In the genomic region with DNA sequence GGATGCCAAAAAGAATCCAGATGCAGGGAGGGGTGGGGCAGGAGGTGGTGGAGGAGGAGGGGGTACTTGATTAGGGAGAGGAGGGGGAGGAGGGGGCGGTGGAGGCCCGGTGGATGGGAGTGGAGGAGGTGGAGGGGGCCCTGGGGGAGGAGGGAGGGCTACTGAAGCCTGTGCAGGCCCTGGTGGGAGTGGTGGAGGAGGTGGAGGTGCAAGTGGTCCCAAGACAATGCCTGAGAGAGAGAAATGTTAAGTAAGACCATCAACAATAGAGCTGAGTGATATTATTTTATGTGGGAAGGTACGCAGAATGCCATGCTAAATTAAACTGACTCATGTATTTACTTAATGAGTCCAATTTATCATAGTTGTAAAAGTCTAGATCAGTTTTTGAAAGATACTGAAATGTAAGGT, we compare ENCODE assay signal across 1 cellular context.
TF ChIP-seq lines count a peak whose summit lies in the region.

No MANE protein-coding gene starts in this region.

TF ChIP-seq in HEK293, 187 proteins besides CTCF, POLR2A, EP300 and RAD21 (continued from another document and continues in another):
- TF ChIP-seq ZNF112 (tag by site-specific recombination; IDR thresholded peaks at IDR 0.05) (no peak), GLI2 (tag by site-specific recombination; IDR thresholded peaks at IDR 0.05; ENCODE audit: borderline replicate concordance, low read depth) (0 out of 2 replicates have a peak, but pooled peaks have one; percentile 22), ZFP69B (tag by site-specific recombination; IDR thresholded peaks at IDR 0.05) (no peak), ZNF660 (tag by site-specific recombination; IDR thresholded peaks at IDR 0.05) (no peak), ZNF2 (tag by site-specific recombination; IDR thresholded peaks at IDR 0.05) (no peak), ZFP37 (tag by site-specific recombination; IDR thresholded peaks at IDR 0.05) (no peak), SALL2 (tag by site-specific recombination; IDR thresholded peaks at IDR 0.05; ENCODE audit: borderline replicate concordance) (no peak), ZNF398 (tag by site-specific recombination; IDR thresholded peaks at IDR 0.05) (0 out of 2 replicates have a peak, but pooled peaks have one; percentile 26), ZNF433 (tag by site-specific recombination; IDR thresholded peaks at IDR 0.05; ENCODE audit: low read depth) (no peak), SP7 (tag by site-specific recombination; IDR thresholded peaks at IDR 0.05) (no peak), ZNF629 (tag by site-specific recombination; IDR thresholded peaks at IDR 0.05) (0 out of 2 replicates have a peak, but pooled peaks have one; percentile 23), SP2 (tag by site-specific recombination; IDR thresholded peaks at IDR 0.05) (no peak), EGR2 (tag by site-specific recombination; IDR thresholded peaks at IDR 0.05; ENCODE audit: low read depth) (peak; percentile 87), ZNF473 (tag by site-specific recombination; IDR thresholded peaks at IDR 0.05) (no peak), ZFP41 (tag by site-specific recombination; IDR thresholded peaks at IDR 0.05; ENCODE audit: borderline replicate concordance) (no peak), ZSCAN5A (tag by site-specific recombination; IDR thresholded peaks at IDR 0.05) (no peak), ZNF157 (tag by site-specific recombination; IDR thresholded peaks at IDR 0.05) (no peak), ZNF692 (tag by site-specific recombination; IDR thresholded peaks at IDR 0.05) (0 out of 2 replicates have a peak, but pooled peaks have one; percentile 15), ZNF830 (tag by site-specific recombination; IDR thresholded peaks at IDR 0.05; ENCODE audit: low read depth) (no peak), ZNF394 (tag by site-specific recombination; IDR thresholded peaks at IDR 0.05; ENCODE audit: borderline replicate concordance) (no peak), ZBTB21 (tag by site-specific recombination; IDR thresholded peaks at IDR 0.05) (no peak), ZNF26 (tag by site-specific recombination; IDR thresholded peaks at IDR 0.05) (no peak), GLIS2 (tag by site-specific recombination; IDR thresholded peaks at IDR 0.05) (no peak), ZNF501 (tag by site-specific recombination; IDR thresholded peaks at IDR 0.05) (no peak), ZNF274 (IDR thresholded peaks at IDR 0.05; ENCODE audit: low read length) (no peak), ZNF274 (tag by site-specific recombination; IDR thresholded peaks at IDR 0.05; ENCODE audit: borderline replicate concordance) (no peak), ZIC2 (tag by site-specific recombination; IDR thresholded peaks at IDR 0.05) (no peak), ZNF223 (tag by site-specific recombination; IDR thresholded peaks at IDR 0.05) (no peak), ZNF529 (tag by site-specific recombination; IDR thresholded peaks at IDR 0.05; ENCODE audit: insufficient replicate concordance) (no peak), ZEB2 (tag by site-specific recombination; IDR thresholded peaks at IDR 0.05) (0 out of 2 replicates have a peak, but pooled peaks have one; percentile 13), ZNF175 (tag by site-specific recombination; IDR thresholded peaks at IDR 0.05) (no peak), ZNF416 (tag by site-specific recombination; IDR thresholded peaks at IDR 0.05) (no peak), REPIN1 (tag by site-specific recombination; IDR thresholded peaks at IDR 0.05; ENCODE audit: low read depth) (no peak), ZNF311 (tag by site-specific recombination; IDR thresholded peaks at IDR 0.05; ENCODE audit: borderline replicate concordance) (no peak), KLF16 (tag by site-specific recombination; IDR thresholded peaks at IDR 0.05) (no peak), WT1 (tag by site-specific recombination; IDR thresholded peaks at IDR 0.05) (no peak), ZNF121 (tag by site-specific recombination; IDR thresholded peaks at IDR 0.05) (no peak), ZNF510 (tag by site-specific recombination; IDR thresholded peaks at IDR 0.05; ENCODE audit: insufficient replicate concordance) (no peak), ZFHX2 (tag by site-specific recombination; conservative IDR thresholded peaks at IDR 0.05) (peak; percentile 91), ZNF335 (tag by site-specific recombination; conservative IDR thresholded peaks at IDR 0.05) (peak; percentile 58), ZNF148 (tag by site-specific recombination; IDR thresholded peaks at IDR 0.05; ENCODE audit: borderline replicate concordance) (no peak), ZNF621 (tag by site-specific recombination; IDR thresholded peaks at IDR 0.05) (no peak), ZBTB8A (tag by site-specific recombination; IDR thresholded peaks at IDR 0.05) (0 out of 2 replicates have a peak, but pooled peaks have one; percentile 21)
- TF ChIP-seq, protein P1, sequence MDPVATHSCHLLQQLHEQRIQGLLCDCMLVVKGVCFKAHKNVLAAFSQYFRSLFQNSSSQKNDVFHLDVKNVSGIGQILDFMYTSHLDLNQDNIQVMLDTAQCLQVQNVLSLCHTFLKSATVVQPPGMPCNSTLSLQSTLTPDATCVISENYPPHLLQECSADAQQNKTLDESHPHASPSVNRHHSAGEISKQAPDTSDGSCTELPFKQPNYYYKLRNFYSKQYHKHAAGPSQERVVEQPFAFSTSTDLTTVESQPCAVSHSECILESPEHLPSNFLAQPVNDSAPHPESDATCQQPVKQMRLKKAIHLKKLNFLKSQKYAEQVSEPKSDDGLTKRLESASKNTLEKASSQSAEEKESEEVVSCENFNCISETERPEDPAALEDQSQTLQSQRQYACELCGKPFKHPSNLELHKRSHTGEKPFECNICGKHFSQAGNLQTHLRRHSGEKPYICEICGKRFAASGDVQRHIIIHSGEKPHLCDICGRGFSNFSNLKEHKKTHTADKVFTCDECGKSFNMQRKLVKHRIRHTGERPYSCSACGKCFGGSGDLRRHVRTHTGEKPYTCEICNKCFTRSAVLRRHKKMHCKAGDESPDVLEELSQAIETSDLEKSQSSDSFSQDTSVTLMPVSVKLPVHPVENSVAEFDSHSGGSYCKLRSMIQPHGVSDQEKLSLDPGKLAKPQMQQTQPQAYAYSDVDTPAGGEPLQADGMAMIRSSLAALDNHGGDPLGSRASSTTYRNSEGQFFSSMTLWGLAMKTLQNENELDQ (tag by site-specific recombination; IDR thresholded peaks at IDR 0.05; ENCODE audit: low read depth): no peak
- TF ChIP-seq, protein P2, sequence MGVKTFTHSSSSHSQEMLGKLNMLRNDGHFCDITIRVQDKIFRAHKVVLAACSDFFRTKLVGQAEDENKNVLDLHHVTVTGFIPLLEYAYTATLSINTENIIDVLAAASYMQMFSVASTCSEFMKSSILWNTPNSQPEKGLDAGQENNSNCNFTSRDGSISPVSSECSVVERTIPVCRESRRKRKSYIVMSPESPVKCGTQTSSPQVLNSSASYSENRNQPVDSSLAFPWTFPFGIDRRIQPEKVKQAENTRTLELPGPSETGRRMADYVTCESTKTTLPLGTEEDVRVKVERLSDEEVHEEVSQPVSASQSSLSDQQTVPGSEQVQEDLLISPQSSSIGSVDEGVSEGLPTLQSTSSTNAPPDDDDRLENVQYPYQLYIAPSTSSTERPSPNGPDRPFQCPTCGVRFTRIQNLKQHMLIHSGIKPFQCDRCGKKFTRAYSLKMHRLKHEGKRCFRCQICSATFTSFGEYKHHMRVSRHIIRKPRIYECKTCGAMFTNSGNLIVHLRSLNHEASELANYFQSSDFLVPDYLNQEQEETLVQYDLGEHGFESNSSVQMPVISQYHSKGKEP (tag by site-specific recombination; IDR thresholded peaks at IDR 0.05): no peak
- TF ChIP-seq, protein P3, sequence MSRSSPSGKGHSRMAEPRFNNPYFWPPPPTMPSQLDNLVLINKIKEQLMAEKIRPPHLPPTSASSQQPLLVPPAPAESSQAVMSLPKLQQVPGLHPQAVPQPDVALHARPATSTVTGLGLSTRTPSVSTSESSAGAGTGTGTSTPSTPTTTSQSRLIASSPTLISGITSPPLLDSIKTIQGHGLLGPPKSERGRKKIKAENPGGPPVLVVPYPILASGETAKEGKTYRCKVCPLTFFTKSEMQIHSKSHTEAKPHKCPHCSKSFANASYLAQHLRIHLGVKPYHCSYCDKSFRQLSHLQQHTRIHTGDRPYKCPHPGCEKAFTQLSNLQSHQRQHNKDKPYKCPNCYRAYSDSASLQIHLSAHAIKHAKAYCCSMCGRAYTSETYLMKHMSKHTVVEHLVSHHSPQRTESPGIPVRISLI (tag by site-specific recombination; IDR thresholded peaks at IDR 0.05): no peak; the same call in 1 of the 2 replicates
- TF ChIP-seq, protein P4, sequence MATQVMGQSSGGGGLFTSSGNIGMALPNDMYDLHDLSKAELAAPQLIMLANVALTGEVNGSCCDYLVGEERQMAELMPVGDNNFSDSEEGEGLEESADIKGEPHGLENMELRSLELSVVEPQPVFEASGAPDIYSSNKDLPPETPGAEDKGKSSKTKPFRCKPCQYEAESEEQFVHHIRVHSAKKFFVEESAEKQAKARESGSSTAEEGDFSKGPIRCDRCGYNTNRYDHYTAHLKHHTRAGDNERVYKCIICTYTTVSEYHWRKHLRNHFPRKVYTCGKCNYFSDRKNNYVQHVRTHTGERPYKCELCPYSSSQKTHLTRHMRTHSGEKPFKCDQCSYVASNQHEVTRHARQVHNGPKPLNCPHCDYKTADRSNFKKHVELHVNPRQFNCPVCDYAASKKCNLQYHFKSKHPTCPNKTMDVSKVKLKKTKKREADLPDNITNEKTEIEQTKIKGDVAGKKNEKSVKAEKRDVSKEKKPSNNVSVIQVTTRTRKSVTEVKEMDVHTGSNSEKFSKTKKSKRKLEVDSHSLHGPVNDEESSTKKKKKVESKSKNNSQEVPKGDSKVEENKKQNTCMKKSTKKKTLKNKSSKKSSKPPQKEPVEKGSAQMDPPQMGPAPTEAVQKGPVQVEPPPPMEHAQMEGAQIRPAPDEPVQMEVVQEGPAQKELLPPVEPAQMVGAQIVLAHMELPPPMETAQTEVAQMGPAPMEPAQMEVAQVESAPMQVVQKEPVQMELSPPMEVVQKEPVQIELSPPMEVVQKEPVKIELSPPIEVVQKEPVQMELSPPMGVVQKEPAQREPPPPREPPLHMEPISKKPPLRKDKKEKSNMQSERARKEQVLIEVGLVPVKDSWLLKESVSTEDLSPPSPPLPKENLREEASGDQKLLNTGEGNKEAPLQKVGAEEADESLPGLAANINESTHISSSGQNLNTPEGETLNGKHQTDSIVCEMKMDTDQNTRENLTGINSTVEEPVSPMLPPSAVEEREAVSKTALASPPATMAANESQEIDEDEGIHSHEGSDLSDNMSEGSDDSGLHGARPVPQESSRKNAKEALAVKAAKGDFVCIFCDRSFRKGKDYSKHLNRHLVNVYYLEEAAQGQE (tag by site-specific recombination; IDR thresholded peaks at IDR 0.05): no peak
